Comparison of ENCODE assay signal across 16 cellular contexts in the genomic region with DNA sequence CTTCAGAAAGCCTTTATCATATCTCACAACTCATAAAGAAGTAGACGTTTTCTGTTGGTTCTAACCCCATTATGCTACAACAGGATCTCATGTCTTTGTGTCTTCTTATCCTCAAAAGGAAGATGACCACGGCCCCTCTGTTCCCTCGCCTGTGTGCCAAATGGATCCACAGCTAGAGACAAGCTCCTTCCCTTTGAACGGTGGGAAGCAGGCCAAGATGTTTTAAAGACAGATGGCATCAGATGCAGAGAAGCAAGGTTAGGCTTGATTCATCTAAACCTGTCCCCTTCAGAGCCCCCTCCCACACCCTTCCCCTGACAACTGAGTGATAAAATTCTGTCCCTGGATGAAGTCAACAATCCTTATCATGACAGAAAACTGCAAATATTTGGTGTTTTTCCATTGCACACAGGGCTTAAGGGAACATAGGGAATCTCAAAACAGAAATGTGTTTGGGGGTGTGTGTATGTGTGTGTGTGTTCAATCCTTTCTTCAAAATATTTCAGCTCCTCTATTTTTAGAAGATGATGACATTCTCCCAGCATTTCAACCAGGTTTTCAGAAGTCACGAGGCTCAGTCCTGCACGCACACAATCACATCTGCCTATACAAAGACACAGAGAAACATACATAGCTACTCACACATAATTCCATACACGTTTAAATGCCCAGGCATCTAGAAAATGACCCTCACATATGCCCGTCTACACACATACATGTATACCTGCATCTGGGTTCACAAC. TPM values are rescaled to one million over a fixed set of nuclear protein-coding genes. Genes with fewer than 3 reads are reported as not detected.
DNase-seq lines count a peak whose midpoint lies in the region; TF ChIP-seq lines count a peak whose summit lies in the region.
"Had no signal": no experiment of that assay in that cellular context is flagged by ENCODE, and none has a peak within 500 bp of the region (broad histone marks: within the 10 kb centered on the region; RNA-seq: fewer than 3 reads in every experiment).

No MANE protein-coding gene starts in this region.

- H3K27me3 ChIP-seq in right atrium auricular region (no peaks in the 10 kb centered on the region), suprapubic skin (no peaks in the 10 kb centered on the region), adrenal gland (no peaks in the 10 kb centered on the region)

- no peaks in the 10 kb centered on the region for H3K36me3 Mint-ChIP-seq in HFFc6 (ENCODE audit: low read depth)
- no peaks in the 10 kb centered on the region for H3K36me3 Mint-ChIP-seq in activated T-helper 1 cell treated with anti-CD3 and anti-CD28 coated beads, Interleukin-12 subunit alpha, Interleukin-12 subunit beta, Interleukin-2, Interleukin-4 antibody, amounts not matched to agents 30 ng/mL and 10 ng/mL and 1 ng/mL, durations not matched to agents 14 hours and 24 hours and 36 hours (ENCODE audit: low read depth)
- H3K36me3 Mint-ChIP-seq: activated naive CD8-positive, alpha-beta T cell; CD4-positive, CD25-positive, alpha-beta regulatory T cell had no signal

- H3K36me3 ChIP-seq in right atrium auricular region (no peaks in the 10 kb centered on the region), suprapubic skin (no peaks in the 10 kb centered on the region), adrenal gland (replicated peaks in 1 of 2) (no peaks in the 10 kb centered on the region)

- no peak overlapping the region for H3K27ac Mint-ChIP-seq in HFFc6
- no peak overlapping the region for H3K27ac Mint-ChIP-seq in activated T-helper 1 cell treated with anti-CD3 and anti-CD28 coated beads, Interleukin-12 subunit alpha, Interleukin-12 subunit beta, Interleukin-2, Interleukin-4 antibody, amounts not matched to agents 30 ng/mL and 10 ng/mL and 1 ng/mL, durations not matched to agents 14 hours and 24 hours and 36 hours
- H3K27ac Mint-ChIP-seq: activated naive CD8-positive, alpha-beta T cell; T-helper 1 cell treated with Interleukin-12 subunit alpha and Interleukin-12 subunit beta and Interleukin-4 antibody, amounts not matched to agents 30 μg/mL and 1 μg/mL, for 36 hours had no signal

- H3K9me3 ChIP-seq in right atrium auricular region (no peaks in the 10 kb centered on the region), suprapubic skin (no peaks in the 10 kb centered on the region), adrenal gland (replicated peaks in 1 of 3) (no peaks in the 10 kb centered on the region)

- in situ Hi-C loops in ACHN (cut with HindIII; ENCODE audit: low pct_ligation_motif_present, low pct_unique_long_range_greater_than_20kb, low sequenced_read_pairs), result no loop called here

- H3K4me1 ChIP-seq in right atrium auricular region (peaks cover 0 to 36% of the 10 kb centered on the region in 2 donors), suprapubic skin (peaks cover 3% of the 10 kb centered on the region), adrenal gland (replicated peaks in 1 of 2) (peaks cover 8 to 21% of the 10 kb centered on the region in 2 donors)

- H3K27ac ChIP-seq in right atrium auricular region, result peak overlapping the region; percentile 6 to 53
- no peak overlapping the region for H3K27ac ChIP-seq in suprapubic skin
- peak overlapping the region in 2 of 5 donors; percentile 13 to 23 for H3K27ac ChIP-seq in adrenal gland

- H3K4me3 ChIP-seq in cardiac fibroblast (replicated peaks in 1 of 2; ENCODE audit: low read depth in 2 of 2, low read length in 2 of 2) (no peak overlapping the region), right atrium auricular region (no peak overlapping the region), suprapubic skin (no peak overlapping the region), adrenal gland (no peak overlapping the region)

- no peak for TF ChIP-seq CTCF in HFFc6 (IDR thresholded peaks at IDR 0.05)
- no peak for TF ChIP-seq CTCF in cardiac fibroblast (IDR thresholded peaks at IDR 0.05; ENCODE audit: low read depth, low read length)
- no peak for TF ChIP-seq CTCF in right atrium auricular region (IDR thresholded peaks at IDR 0.05)
- no peak for TF ChIP-seq CTCF in suprapubic skin (IDR thresholded peaks at IDR 0.05)
- no peak for TF ChIP-seq CTCF in adrenal gland (IDR thresholded peaks at IDR 0.05)

- no peaks in the 10 kb centered on the region for H3K4me1 Mint-ChIP-seq in HFFc6 (ENCODE audit: low read depth)
- H3K4me1 Mint-ChIP-seq in activated T-helper 1 cell treated with anti-CD3 and anti-CD28 coated beads, Interleukin-12 subunit alpha, Interleukin-12 subunit beta, Interleukin-2, Interleukin-4 antibody, amounts not matched to agents 30 ng/mL and 10 ng/mL and 1 ng/mL, durations not matched to agents 14 hours and 24 hours and 36 hours (ENCODE audit: low read depth), result no peaks in the 10 kb centered on the region
- H3K4me1 Mint-ChIP-seq: CD4-positive, CD25-positive, alpha-beta regulatory T cell had no signal

- no peaks in the 10 kb centered on the region for H3K9me3 Mint-ChIP-seq in HFFc6
- no peaks in the 10 kb centered on the region for H3K9me3 Mint-ChIP-seq in activated T-helper 1 cell treated with anti-CD3 and anti-CD28 coated beads, Interleukin-12 subunit alpha, Interleukin-12 subunit beta, Interleukin-2, Interleukin-4 antibody, amounts not matched to agents 30 ng/mL and 10 ng/mL and 1 ng/mL, durations not matched to agents 14 hours and 24 hours and 36 hours
- H3K9me3 Mint-ChIP-seq: T-helper 1 cell treated with Interleukin-12 subunit alpha and Interleukin-12 subunit beta and Interleukin-4 antibody, amounts not matched to agents 30 μg/mL and 1 μg/mL, for 36 hours had no signal

- DNase-seq in HFFc6 (peak; percentile 53), cardiac fibroblast (ENCODE audit: low read depth in 2 of 2) (peak; percentile 50 to 85), right atrium auricular region (ENCODE audit: low spot score) (no peak), superior temporal gyrus (ENCODE audit: extremely low spot score) (peak; percentile 57), ACHN (no peak), suprapubic skin (ENCODE audit: low spot score in 2 of 2) (no peak), adrenal gland (no peak)
- DNase-seq in activated T-helper 1 cell treated with anti-CD3 and anti-CD28 coated beads, Interleukin-12 subunit alpha, Interleukin-12 subunit beta, Interleukin-2, Interleukin-4 antibody, amounts not matched to agents 30 ng/mL and 10 ng/mL and 1 ng/mL, durations not matched to agents 14 hours and 24 hours and 36 hours (ENCODE audit: low spot score), result no peak
- DNase-seq: CD4-positive, CD25-positive, alpha-beta regulatory T cell; effector CD4-positive, alpha-beta T cell; GF-D8; left colon; NCI-H2107; nucleus accumbens had no signal

- no peak for TF ChIP-seq EP300 in suprapubic skin (IDR thresholded peaks at IDR 0.05)

- intact Hi-C loops in activated T-helper 1 cell treated with anti-CD3 and anti-CD28 coated beads, Interleukin-12 subunit alpha, Interleukin-12 subunit beta, Interleukin-2, Interleukin-4 antibody, amounts not matched to agents 30 ng/mL and 10 ng/mL and 1 ng/mL, durations not matched to agents 14 hours and 24 hours and 36 hours (cut with micrococcal nuclease), result no loop called here
- intact Hi-C loops in adrenal gland (cut with DNase I), result loop anchor here in 1 of 2 donors (10.0 kb wide), 1 partner anchor 106 kb away; no protein-coding TSS in a partner anchor

- 53% methylated on average over 8 of the region's 8 CpGs for WGBS in suprapubic skin
- 53 to 57% (median 55%) methylated on average over 8 of the region's 8 CpGs for WGBS in adrenal gland, 4 donors

- TF ChIP-seq POLR2A in suprapubic skin (IDR thresholded peaks at IDR 0.05) (no peak), adrenal gland (IDR thresholded peaks at IDR 0.05) (no peak)

- H3K4me3 Mint-ChIP-seq in HFFc6, result no peak overlapping the region
- H3K4me3 Mint-ChIP-seq in activated T-helper 1 cell treated with anti-CD3 and anti-CD28 coated beads, Interleukin-12 subunit alpha, Interleukin-12 subunit beta, Interleukin-2, Interleukin-4 antibody, amounts not matched to agents 30 ng/mL and 10 ng/mL and 1 ng/mL, durations not matched to agents 14 hours and 24 hours and 36 hours, result no peak overlapping the region
- H3K4me3 Mint-ChIP-seq: activated naive CD8-positive, alpha-beta T cell; CD4-positive, CD25-positive, alpha-beta regulatory T cell; T-helper 1 cell treated with Interleukin-12 subunit alpha and Interleukin-12 subunit beta and Interleukin-4 antibody, amounts not matched to agents 30 μg/mL and 1 μg/mL, for 36 hours had no signal

- peaks cover 45% of the 10 kb centered on the region for H3K27me3 Mint-ChIP-seq in HFFc6 (ENCODE audit: insufficient read depth)
- H3K27me3 Mint-ChIP-seq in activated T-helper 1 cell treated with anti-CD3 and anti-CD28 coated beads, Interleukin-12 subunit alpha, Interleukin-12 subunit beta, Interleukin-2, Interleukin-4 antibody, amounts not matched to agents 30 ng/mL and 10 ng/mL and 1 ng/mL, durations not matched to agents 14 hours and 24 hours and 36 hours (ENCODE audit: insufficient read depth), result peaks cover 19% of the 10 kb centered on the region

RNA-seq across cellular contexts. Expression of a gene that starts 27.8 kb away (rescaled TPM):
- total RNA-seq in HFFc6 (2021; fragmentation: NEBNext Ultra II Directional; extraction: Animal tissue kit (Norgen Biotek cat#: 25700)), result under 1 TPM; 0.19 to 0.66 (median 0.34) TPM
- total RNA-seq in right atrium auricular region, result 100 to 1,000 TPM in 1 of 2 donors, 10 to 100 TPM in 1; 34.2 to 122 TPM
- total RNA-seq in suprapubic skin, result 10 to 100 TPM; 13.3 to 36.6 (median 22.9) TPM
- 3.4 and 4.1 TPM in 2 replicates for total RNA-seq in activated T-helper 1 cell treated with anti-CD3 and anti-CD28 coated beads, Interleukin-12 subunit alpha, Interleukin-12 subunit beta, Interleukin-2, Interleukin-4 antibody, amounts not matched to agents 30 ng/mL and 10 ng/mL and 1 ng/mL, durations not matched to agents 14 hours and 24 hours and 36 hours
- total RNA-seq in adrenal gland, result 100 to 1,000 TPM in 1 of 8 donors, 10 to 100 TPM in 7; 12.1 to 231 (median 22.6) TPM
- polyA plus RNA-seq in adrenal gland, result 10 to 100 TPM; 12.1 to 19.2 (median 17.2) TPM
- total RNA-seq: CD4-positive, CD25-positive, alpha-beta regulatory T cell had no signal
- polyA plus RNA-seq: CD4-positive, CD25-positive, alpha-beta regulatory T cell had no signal

Comparison
In these comparisons a context has a peak if more than half of its experiments do, and no peak if none do; other contexts are left out.
1. DNase-seq: peak in HFFc6 (single experiment), cardiac fibroblast (2 of 2) and superior temporal gyrus (single experiment); none in right atrium auricular region (single experiment), ACHN (single experiment), suprapubic skin (0 of 2), activated T-helper 1 cell treated with anti-CD3 and anti-CD28 coated beads, Interleukin-12 subunit alpha, Interleukin-12 subunit beta, Interleukin-2, Interleukin-4 antibody, amounts not matched to agents 30 ng/mL and 10 ng/mL and 1 ng/mL, durations not matched to agents 14 hours and 24 hours and 36 hours (single experiment) and adrenal gland (0 of 7).